Comparison of ENCODE assay signal across 31 cellular contexts in the genomic region with DNA sequence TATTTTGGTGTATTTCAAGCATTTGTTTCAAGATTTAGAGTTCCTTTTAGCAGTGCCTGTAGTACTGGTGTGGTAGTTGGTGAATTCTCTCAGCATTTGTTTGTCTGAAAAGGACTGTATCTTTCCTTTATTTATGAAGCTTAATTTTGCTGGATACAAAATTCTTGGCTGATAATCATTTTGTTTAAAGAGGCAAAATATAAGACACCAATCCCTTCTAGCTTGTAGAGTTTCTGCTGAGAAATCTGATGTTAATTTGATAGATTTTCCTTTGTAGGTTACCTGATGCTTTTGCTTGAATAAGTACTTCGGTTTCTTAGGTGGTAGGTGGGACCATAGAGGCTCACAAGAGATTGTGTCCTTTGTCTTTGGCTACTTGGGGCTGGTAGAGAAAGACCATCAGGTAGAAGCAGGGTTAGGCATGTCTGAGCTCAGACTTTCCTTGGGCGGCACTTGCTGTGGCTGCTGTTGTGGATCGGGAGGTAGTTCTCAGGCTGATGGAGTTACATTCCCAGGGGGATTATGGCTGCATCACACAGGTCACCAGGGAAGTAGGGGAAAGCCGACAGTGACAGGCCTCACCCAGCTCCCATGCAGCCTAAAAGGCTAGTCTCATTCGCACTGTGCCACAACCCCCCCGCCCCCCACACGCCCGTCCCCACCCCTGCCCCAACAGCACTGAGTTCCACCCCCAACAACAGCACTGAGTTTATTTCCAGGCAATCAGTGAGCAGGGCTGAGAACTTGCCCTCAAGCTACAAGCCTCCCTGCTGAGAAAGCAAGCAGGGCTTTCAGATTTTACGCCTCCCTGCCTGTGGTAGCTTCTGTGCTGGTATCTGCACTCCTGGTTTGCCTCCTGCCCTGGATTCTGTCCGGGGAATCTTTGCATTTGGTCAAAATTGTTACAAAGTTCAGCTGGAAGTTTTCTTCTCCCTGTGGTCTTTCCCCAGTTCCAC.
DNase-seq lines count a peak whose midpoint lies in the region; ATAC-seq and TF ChIP-seq lines count a peak whose summit lies in the region.
"Had no signal": no experiment of that assay in that cellular context is flagged by ENCODE, and none has a peak within 500 bp of the region (broad histone marks: within the 10 kb centered on the region; RNA-seq: fewer than 3 reads in every experiment).

No MANE protein-coding gene starts in this region.

- peak; percentile 57 for DNase-seq in GM23338 (ENCODE audit: low spot score)
- DNase-seq in NCI-H146 treated with DMSO at 0.1 percent for 48 hours (lab: John Stamatoyannopoulos, UW; ENCODE audit: unreplicated experiment), result peak; percentile 16
- DNase-seq in glutamatergic neuron, result peak; percentile 17
- DNase-seq in neural crest cell (ENCODE audit: low read depth, low spot score), result no peak
- DNase-seq in NCI-H2107 (lab: John Stamatoyannopoulos, UW), result no peak
- no peak for DNase-seq in MCF 10A (ENCODE audit: unreplicated experiment)
- no peak for DNase-seq in kidney glomerular epithelial cell (lab: John Stamatoyannopoulos, UW)
- no peak for DNase-seq in SHP77 treated with DMSO at 0.1 percent for 48 hours (lab: John Stamatoyannopoulos, UW)
- DNase-seq: activated CD4-positive, alpha-beta T cell treated with anti-CD3 and anti-CD28 coated beads for 4 hours; activated naive CD4-positive, alpha-beta T cell treated with anti-CD3 and anti-CD28 coated beads, Interleukin-2, amount 50 U/mL, for 16 hours; body of pancreas; CD4-positive, alpha-beta memory T cell; dermis blood vessel endothelial cell; esophagus squamous epithelium; foreskin keratinocyte; heart right ventricle; Karpas-422; left ventricle myocardium inferior; mesenchymal stem cell; NCI-H1436; NCI-H526; PC-9; right lobe of liver; stimulated activated CD8-positive, alpha-beta memory T cell treated with anti-CD3 and anti-CD28 coated beads, Interleukin-4, amount 100 ng/mL, for 48 hours; T-helper 2 cell; thyroid gland had no signal

- H3K4me3 ChIP-seq in GM23338, result no peak overlapping the region
- H3K4me3 ChIP-seq: body of pancreas, esophagus squamous epithelium, heart right ventricle, left ventricle myocardium inferior, PC-9, right lobe of liver, thyroid gland had no signal

- H3K4me1 Mint-ChIP-seq in GM23338, result peaks cover 9% of the 10 kb centered on the region
- no peaks in the 10 kb centered on the region for H3K4me1 Mint-ChIP-seq in glutamatergic neuron (ENCODE audit: low read depth, unreplicated experiment)
- H3K4me1 Mint-ChIP-seq in neural crest cell, result peaks cover 14% of the 10 kb centered on the region
- no peaks in the 10 kb centered on the region for H3K4me1 Mint-ChIP-seq in MCF 10A (ENCODE audit: insufficient read depth, unreplicated experiment)
- H3K4me1 Mint-ChIP-seq: activated T-helper 17 cell treated with anti-CD3 and anti-CD28 coated beads, Interleukin-2, amount 50 U/mL, for 72 hours; B cell; central memory CD8-positive, alpha-beta T cell had no signal

- no peaks in the 10 kb centered on the region for H3K9me2 ChIP-seq in GM23338 (ENCODE audit: insufficient read depth)

- intact Hi-C loops in MCF 10A (cut with micrococcal nuclease), result no loop called here

- H3K27ac Mint-ChIP-seq in GM23338 (peak overlapping the region; percentile 54; the same call in 1 of the 2 replicates), glutamatergic neuron (ENCODE audit: unreplicated experiment) (no peak overlapping the region), neural crest cell (ENCODE audit: unreplicated experiment) (peak overlapping the region; percentile 75), MCF 10A (ENCODE audit: low read depth, unreplicated experiment) (no peak overlapping the region)
- H3K27ac Mint-ChIP-seq: activated T-helper 17 cell treated with anti-CD3 and anti-CD28 coated beads, Interleukin-2, amount 50 U/mL, for 72 hours; B cell; CD4-positive, alpha-beta memory T cell had no signal

- no peak for TF ChIP-seq CTCF in GM23338 (conservative IDR thresholded peaks at IDR 0.05; ENCODE audit: low read depth in 2 of 2)
- TF ChIP-seq CTCF in glutamatergic neuron (IDR thresholded peaks at IDR 0.05; ENCODE audit: partially characterized antibody, unreplicated experiment), result no peak
- no peak for TF ChIP-seq CTCF in neural crest cell (conservative IDR thresholded peaks at IDR 0.05)
- no peak for TF ChIP-seq CTCF in MCF 10A (IDR thresholded peaks at IDR 0.05; ENCODE audit: unreplicated experiment)

- H3K4me2 ChIP-seq in GM23338, result peak overlapping the region; percentile 49
- H3K4me2 ChIP-seq: PC-9 had no signal

- H3F3A ChIP-seq in GM23338 (replicated peaks; ENCODE audit: low read depth), result no peaks in the 10 kb centered on the region

- H3K27me3 Mint-ChIP-seq in GM23338 (ENCODE audit: insufficient read depth, low read depth, poor library complexity) (peaks cover 2% of the 10 kb centered on the region), glutamatergic neuron (ENCODE audit: unreplicated experiment) (peaks cover 2% of the 10 kb centered on the region), neural crest cell (ENCODE audit: low read depth) (no peaks in the 10 kb centered on the region), MCF 10A (ENCODE audit: insufficient read depth, unreplicated experiment) (peaks cover 12% of the 10 kb centered on the region)

- POLR2A ChIA-PET in MCF 10A (lab: Yijun Ruan, JAX), result no interaction called here

- no peaks in the 10 kb centered on the region for H4K20me1 ChIP-seq in GM23338 (replicated peaks; ENCODE audit: insufficient read depth)

- H3K27ac ChIP-seq in GM23338 (ENCODE audit: low read depth), result no peak overlapping the region
- H3K27ac ChIP-seq: body of pancreas, esophagus squamous epithelium, foreskin keratinocyte, heart right ventricle, HL-60, left ventricle myocardium inferior, PC-9, right lobe of liver, thyroid gland had no signal

- H3K27me3 ChIP-seq in GM23338 (ENCODE audit: insufficient read depth), result no peaks in the 10 kb centered on the region
- H3K27me3 ChIP-seq: body of pancreas, esophagus squamous epithelium, foreskin keratinocyte, heart right ventricle, right lobe of liver, thyroid gland had no signal

- no TSS peak for BruUV-seq in MCF 10A (replicated peaks; lab: Mats Ljungman, UMichigan)

- H2AFZ ChIP-seq in GM23338, result peak overlapping the region; percentile 93
- H2AFZ ChIP-seq: PC-9 had no signal

- no peaks in the 10 kb centered on the region for H3K79me2 ChIP-seq in GM23338 (replicated peaks; ENCODE audit: insufficient read depth)

- H3K36me3 Mint-ChIP-seq in GM23338 (ENCODE audit: low read depth), result no peaks in the 10 kb centered on the region; the same call in 2 of the 3 replicates
- H3K36me3 Mint-ChIP-seq in glutamatergic neuron (ENCODE audit: unreplicated experiment), result peaks cover 14% of the 10 kb centered on the region
- H3K36me3 Mint-ChIP-seq in neural crest cell (ENCODE audit: low read depth), result peaks cover 2% of the 10 kb centered on the region
- H3K36me3 Mint-ChIP-seq in MCF 10A (ENCODE audit: insufficient read depth, unreplicated experiment), result no peaks in the 10 kb centered on the region

- peaks cover 12% of the 10 kb centered on the region; the same call in 2 of the 3 replicates for H3K9me3 Mint-ChIP-seq in GM23338
- peaks cover 3% of the 10 kb centered on the region for H3K9me3 Mint-ChIP-seq in glutamatergic neuron (ENCODE audit: unreplicated experiment)
- H3K9me3 Mint-ChIP-seq in neural crest cell, result peaks cover 16% of the 10 kb centered on the region
- peaks cover 7% of the 10 kb centered on the region for H3K9me3 Mint-ChIP-seq in MCF 10A (ENCODE audit: unreplicated experiment)

- CTCF ChIA-PET in MCF 10A (lab: Yijun Ruan, JAX), result interaction anchor here (0.6 to 0.9 kb wide), 4 partner anchors 52 to 736 kb away, joined by 3 to 4 read pairs (median 4); no protein-coding TSS in a partner anchor

- H3K4me1 ChIP-seq in GM23338 (ENCODE audit: insufficient read depth), result peaks cover 16% of the 10 kb centered on the region
- H3K4me1 ChIP-seq: body of pancreas, esophagus squamous epithelium, foreskin keratinocyte, heart right ventricle, left ventricle myocardium inferior, right lobe of liver, thyroid gland had no signal

- peak; percentile 93 for ATAC-seq in GM23338
- ATAC-seq: activated T-helper 17 cell treated with anti-CD3 and anti-CD28 coated beads, Interleukin-2, amount 50 U/mL, for 72 hours; body of pancreas; foreskin keratinocyte; heart right ventricle; HepG2; right lobe of liver had no signal

- H3K4me3 Mint-ChIP-seq in GM23338 (no peak overlapping the region), glutamatergic neuron (ENCODE audit: unreplicated experiment) (no peak overlapping the region), neural crest cell (no peak overlapping the region), MCF 10A (ENCODE audit: unreplicated experiment) (no peak overlapping the region)
- H3K4me3 Mint-ChIP-seq: activated T-helper 17 cell treated with anti-CD3 and anti-CD28 coated beads, Interleukin-2, amount 50 U/mL, for 72 hours; B cell; central memory CD8-positive, alpha-beta T cell had no signal

- H3K36me3 ChIP-seq in GM23338 (ENCODE audit: insufficient read depth), result no peaks in the 10 kb centered on the region
- H3K36me3 ChIP-seq: esophagus squamous epithelium, heart right ventricle, left ventricle myocardium inferior, right lobe of liver, thyroid gland had no signal

Comparison
In these comparisons a context has a peak if more than half of its experiments do, and no peak if none do; other contexts are left out.
1. DNase-seq: peak in GM23338 (single experiment), NCI-H146 treated with DMSO at 0.1 percent for 48 hours (single experiment) and glutamatergic neuron (single experiment); none in neural crest cell (single experiment), NCI-H2107 (single experiment), MCF 10A (single experiment), kidney glomerular epithelial cell (single experiment) and SHP77 treated with DMSO at 0.1 percent for 48 hours (single experiment).
2. H3K27ac Mint-ChIP-seq: peak in GM23338 (single experiment) and neural crest cell (single experiment); none in glutamatergic neuron (single experiment) and MCF 10A (single experiment).